ENCODE assay signal across 1 cellular context in genomic region chr1:92441316-92442311, GRCh38.
TF ChIP-seq lines count a peak whose summit lies in the region.

No MANE protein-coding gene starts in this region.

TF ChIP-seq in HepG2, 621 proteins besides CTCF, POLR2A, EP300 and RAD21 (continued from another document and continues in another):
- peak; percentile 71; the same call in 1 of the 2 replicates for TF ChIP-seq NFKB2 (CRISPR knock-in tag; IDR thresholded peaks at IDR 0.05; ENCODE audit: borderline replicate concordance)
- peak; percentile 29; the same call in 1 of the 2 replicates for TF ChIP-seq ZNF136 (CRISPR knock-in tag; IDR thresholded peaks at IDR 0.05; ENCODE audit: low read depth)
- TF ChIP-seq TCF7 (IDR thresholded peaks at IDR 0.05; ENCODE audit: low read depth): peak; percentile 57
- TF ChIP-seq FOXK1 (CRISPR knock-in tag; IDR thresholded peaks at IDR 0.05; ENCODE audit: borderline replicate concordance, low read depth): peak; percentile 73; the same call in 1 of the 2 replicates
- peak; percentile 87; the same call in 1 of the 2 replicates for TF ChIP-seq ARID5B (CRISPR knock-in tag; IDR thresholded peaks at IDR 0.05)
- peak; percentile 83 for TF ChIP-seq SAP130 (CRISPR knock-in tag; IDR thresholded peaks at IDR 0.05; ENCODE audit: low read depth)
- peak; percentile 51; the same call in 1 of the 2 replicates for TF ChIP-seq NCOR1 (IDR thresholded peaks at IDR 0.05; ENCODE audit: borderline replicate concordance, low read length)
- peak; percentile 96 for TF ChIP-seq ZNF230 (CRISPR knock-in tag; IDR thresholded peaks at IDR 0.05)
- peak; percentile 71; the same call in 1 of the 2 replicates for TF ChIP-seq ZNF430 (CRISPR knock-in tag; IDR thresholded peaks at IDR 0.05)
- TF ChIP-seq TMF1 (CRISPR knock-in tag; IDR thresholded peaks at IDR 0.05; ENCODE audit: low read depth): peak; percentile 58; the same call in 1 of the 2 replicates
- TF ChIP-seq ZNF367 (CRISPR knock-in tag; IDR thresholded peaks at IDR 0.05; ENCODE audit: borderline replicate concordance): no peak
- peak; percentile 48; the same call in 1 of the 2 replicates for TF ChIP-seq RCOR2 (CRISPR knock-in tag; IDR thresholded peaks at IDR 0.05)
- TF ChIP-seq CSRNP1 (CRISPR knock-in tag; IDR thresholded peaks at IDR 0.05): peak; percentile 67; the same call in 1 of the 2 replicates
- 0 out of 2 replicates have a peak, but pooled peaks have one; percentile 13 for TF ChIP-seq ZNF710 (CRISPR knock-in tag; IDR thresholded peaks at IDR 0.05; ENCODE audit: borderline replicate concordance)
- TF ChIP-seq ZFP37 (CRISPR knock-in tag; IDR thresholded peaks at IDR 0.05; ENCODE audit: borderline replicate concordance): peak; percentile 85
- TF ChIP-seq SATB2 (CRISPR knock-in tag; IDR thresholded peaks at IDR 0.05): no peak
- peak; percentile 46; the same call in 1 of the 2 replicates for TF ChIP-seq WIZ (CRISPR knock-in tag; IDR thresholded peaks at IDR 0.05)
- 0 out of 2 replicates have a peak, but pooled peaks have one; percentile 7 for TF ChIP-seq ZNF124 (CRISPR knock-in tag; IDR thresholded peaks at IDR 0.05)
- peak; percentile 10; the same call in 1 of the 2 replicates for TF ChIP-seq ZNF44 (CRISPR knock-in tag; IDR thresholded peaks at IDR 0.05)
- TF ChIP-seq ZNF775 (CRISPR knock-in tag; IDR thresholded peaks at IDR 0.05; ENCODE audit: borderline replicate concordance): peak; percentile 83; the same call in 1 of the 2 replicates
- TF ChIP-seq UBTF (CRISPR knock-in tag; IDR thresholded peaks at IDR 0.05): no peak
- TF ChIP-seq GABPB1 (CRISPR knock-in tag; IDR thresholded peaks at IDR 0.05): peak; percentile 97
- TF ChIP-seq DZIP1 (CRISPR knock-in tag; IDR thresholded peaks at IDR 0.05): 0 out of 2 replicates have a peak, but pooled peaks have one; percentile 60
- peak; percentile 96 for TF ChIP-seq ZMYM4 (CRISPR knock-in tag; IDR thresholded peaks at IDR 0.05)
- TF ChIP-seq ZNF282 (IDR thresholded peaks at IDR 0.05; ENCODE audit: partially characterized antibody): no peak
- TF ChIP-seq KDM4B (CRISPR knock-in tag; IDR thresholded peaks at IDR 0.05): peak; percentile 35; the same call in 1 of the 2 replicates
- peak; percentile 97 for TF ChIP-seq RERE (CRISPR knock-in tag; IDR thresholded peaks at IDR 0.05; ENCODE audit: low read depth)
- no peak for TF ChIP-seq NFYB (CRISPR knock-in tag; IDR thresholded peaks at IDR 0.05)
- TF ChIP-seq FOXC1 (CRISPR knock-in tag; IDR thresholded peaks at IDR 0.05; ENCODE audit: borderline replicate concordance): peak; percentile 71; the same call in 1 of the 2 replicates
- TF ChIP-seq TEF (CRISPR knock-in tag; IDR thresholded peaks at IDR 0.05): peak; percentile 71; the same call in 1 of the 2 replicates
- TF ChIP-seq YEATS4 (CRISPR knock-in tag; IDR thresholded peaks at IDR 0.05; ENCODE audit: borderline replicate concordance): peak; percentile 94
- no peak for TF ChIP-seq FIP1L1 (IDR thresholded peaks at IDR 0.05; ENCODE audit: borderline replicate concordance, insufficient read depth, low read depth, low read length)
- TF ChIP-seq FOXJ3 (CRISPR knock-in tag; IDR thresholded peaks at IDR 0.05; ENCODE audit: borderline replicate concordance): peak; percentile 95
- TF ChIP-seq SMAD1 (CRISPR knock-in tag; IDR thresholded peaks at IDR 0.05; ENCODE audit: borderline replicate concordance, low read depth): no peak
- TF ChIP-seq ZNF782 (CRISPR knock-in tag; IDR thresholded peaks at IDR 0.05; ENCODE audit: borderline replicate concordance): peak; percentile 89; the same call in 1 of the 2 replicates
- peak; percentile 85 for TF ChIP-seq THAP11 (CRISPR knock-in tag; IDR thresholded peaks at IDR 0.05)
- TF ChIP-seq ZNF615 (CRISPR knock-in tag; IDR thresholded peaks at IDR 0.05; ENCODE audit: borderline replicate concordance): peak; percentile 87
- no peak for TF ChIP-seq SOX6 (IDR thresholded peaks at IDR 0.05)
- peak; percentile 93 for TF ChIP-seq SOX6 (CRISPR knock-in tag; IDR thresholded peaks at IDR 0.05)
- peak; percentile 73; the same call in 1 of the 2 replicates for TF ChIP-seq ZSCAN20 (CRISPR knock-in tag; IDR thresholded peaks at IDR 0.05; ENCODE audit: borderline replicate concordance)
- peak; percentile 76; the same call in 1 of the 2 replicates for TF ChIP-seq ZBTB3 (CRISPR knock-in tag; IDR thresholded peaks at IDR 0.05; ENCODE audit: borderline replicate concordance, low read depth)
- TF ChIP-seq PITX1 (CRISPR knock-in tag; IDR thresholded peaks at IDR 0.05): peak; percentile 100
- TF ChIP-seq CREB1 (IDR thresholded peaks at IDR 0.05): no peak
- peak; percentile 62; the same call in 1 of the 2 replicates for TF ChIP-seq CREB1 (CRISPR knock-in tag; IDR thresholded peaks at IDR 0.05)
- peak; percentile 73; the same call in 1 of the 2 replicates for TF ChIP-seq KMT2B (CRISPR knock-in tag; IDR thresholded peaks at IDR 0.05)
- no peak for TF ChIP-seq GTF2F1 (IDR thresholded peaks at IDR 0.05; ENCODE audit: low read length)
- no peak for TF ChIP-seq ZNF761 (CRISPR knock-in tag; conservative IDR thresholded peaks at IDR 0.05)
